In the genomic region with DNA sequence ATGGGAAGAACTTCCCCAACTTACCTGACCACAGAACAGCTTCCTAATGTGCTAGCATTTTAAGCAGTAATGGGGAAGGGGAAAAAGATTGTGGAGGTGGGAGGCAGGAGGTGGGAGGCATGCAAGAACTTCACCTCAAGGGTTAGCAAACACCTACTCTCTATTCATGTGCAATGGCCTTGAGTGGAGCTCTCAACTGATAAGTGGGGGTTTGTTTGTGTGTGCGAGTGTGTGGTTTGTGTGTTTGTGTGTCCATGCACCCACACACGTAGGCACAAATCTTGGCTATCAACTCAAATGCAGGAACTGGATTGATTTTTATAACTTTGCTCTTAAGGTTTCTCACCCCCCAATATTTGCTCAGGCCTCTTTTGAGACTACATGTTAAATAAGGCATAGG, we compare ENCODE assay signal across 1 cellular context.
TF ChIP-seq lines count a peak whose summit lies in the region.

No MANE protein-coding gene starts in this region.

TF ChIP-seq in H1, 55 proteins besides CTCF, POLR2A, EP300 and RAD21:
- TF ChIP-seq RNF2 (IDR thresholded peaks at IDR 0.05; ENCODE audit: borderline replicate concordance, low read depth, low read length, missing control alignments, poor library complexity, severe bottlenecking) (no peak), KDM1A (IDR thresholded peaks at IDR 0.05; ENCODE audit: borderline replicate concordance, low read length) (no peak), JUND (IDR thresholded peaks at IDR 0.05; ENCODE audit: low read length) (no peak), CHD2 (IDR thresholded peaks at IDR 0.05; ENCODE audit: low read length) (no peak), SUZ12 (IDR thresholded peaks at IDR 0.05; ENCODE audit: low read length) (no peak), ASH2L (IDR thresholded peaks at IDR 0.05; ENCODE audit: low read length) (no peak), CBX5 (IDR thresholded peaks at IDR 0.05; ENCODE audit: low read depth, low read length) (no peak), POLR2AphosphoS5 (IDR thresholded peaks at IDR 0.05; ENCODE audit: low read depth, low read length) (no peak), NANOG (IDR thresholded peaks at IDR 0.05; ENCODE audit: insufficient read depth, low read depth, low read length, poor library complexity, severe bottlenecking) (no peak), SAP30 (IDR thresholded peaks at IDR 0.05; ENCODE audit: insufficient read depth, insufficient replicate concordance, low read length) (no peak), NRF1 (IDR thresholded peaks at IDR 0.05; ENCODE audit: low read depth, low read length) (no peak), CEBPB (IDR thresholded peaks at IDR 0.05; ENCODE audit: low read depth, low read length) (no peak), JUN (IDR thresholded peaks at IDR 0.05; ENCODE audit: low read depth, low read length) (no peak)
- TF ChIP-seq, protein P1, sequence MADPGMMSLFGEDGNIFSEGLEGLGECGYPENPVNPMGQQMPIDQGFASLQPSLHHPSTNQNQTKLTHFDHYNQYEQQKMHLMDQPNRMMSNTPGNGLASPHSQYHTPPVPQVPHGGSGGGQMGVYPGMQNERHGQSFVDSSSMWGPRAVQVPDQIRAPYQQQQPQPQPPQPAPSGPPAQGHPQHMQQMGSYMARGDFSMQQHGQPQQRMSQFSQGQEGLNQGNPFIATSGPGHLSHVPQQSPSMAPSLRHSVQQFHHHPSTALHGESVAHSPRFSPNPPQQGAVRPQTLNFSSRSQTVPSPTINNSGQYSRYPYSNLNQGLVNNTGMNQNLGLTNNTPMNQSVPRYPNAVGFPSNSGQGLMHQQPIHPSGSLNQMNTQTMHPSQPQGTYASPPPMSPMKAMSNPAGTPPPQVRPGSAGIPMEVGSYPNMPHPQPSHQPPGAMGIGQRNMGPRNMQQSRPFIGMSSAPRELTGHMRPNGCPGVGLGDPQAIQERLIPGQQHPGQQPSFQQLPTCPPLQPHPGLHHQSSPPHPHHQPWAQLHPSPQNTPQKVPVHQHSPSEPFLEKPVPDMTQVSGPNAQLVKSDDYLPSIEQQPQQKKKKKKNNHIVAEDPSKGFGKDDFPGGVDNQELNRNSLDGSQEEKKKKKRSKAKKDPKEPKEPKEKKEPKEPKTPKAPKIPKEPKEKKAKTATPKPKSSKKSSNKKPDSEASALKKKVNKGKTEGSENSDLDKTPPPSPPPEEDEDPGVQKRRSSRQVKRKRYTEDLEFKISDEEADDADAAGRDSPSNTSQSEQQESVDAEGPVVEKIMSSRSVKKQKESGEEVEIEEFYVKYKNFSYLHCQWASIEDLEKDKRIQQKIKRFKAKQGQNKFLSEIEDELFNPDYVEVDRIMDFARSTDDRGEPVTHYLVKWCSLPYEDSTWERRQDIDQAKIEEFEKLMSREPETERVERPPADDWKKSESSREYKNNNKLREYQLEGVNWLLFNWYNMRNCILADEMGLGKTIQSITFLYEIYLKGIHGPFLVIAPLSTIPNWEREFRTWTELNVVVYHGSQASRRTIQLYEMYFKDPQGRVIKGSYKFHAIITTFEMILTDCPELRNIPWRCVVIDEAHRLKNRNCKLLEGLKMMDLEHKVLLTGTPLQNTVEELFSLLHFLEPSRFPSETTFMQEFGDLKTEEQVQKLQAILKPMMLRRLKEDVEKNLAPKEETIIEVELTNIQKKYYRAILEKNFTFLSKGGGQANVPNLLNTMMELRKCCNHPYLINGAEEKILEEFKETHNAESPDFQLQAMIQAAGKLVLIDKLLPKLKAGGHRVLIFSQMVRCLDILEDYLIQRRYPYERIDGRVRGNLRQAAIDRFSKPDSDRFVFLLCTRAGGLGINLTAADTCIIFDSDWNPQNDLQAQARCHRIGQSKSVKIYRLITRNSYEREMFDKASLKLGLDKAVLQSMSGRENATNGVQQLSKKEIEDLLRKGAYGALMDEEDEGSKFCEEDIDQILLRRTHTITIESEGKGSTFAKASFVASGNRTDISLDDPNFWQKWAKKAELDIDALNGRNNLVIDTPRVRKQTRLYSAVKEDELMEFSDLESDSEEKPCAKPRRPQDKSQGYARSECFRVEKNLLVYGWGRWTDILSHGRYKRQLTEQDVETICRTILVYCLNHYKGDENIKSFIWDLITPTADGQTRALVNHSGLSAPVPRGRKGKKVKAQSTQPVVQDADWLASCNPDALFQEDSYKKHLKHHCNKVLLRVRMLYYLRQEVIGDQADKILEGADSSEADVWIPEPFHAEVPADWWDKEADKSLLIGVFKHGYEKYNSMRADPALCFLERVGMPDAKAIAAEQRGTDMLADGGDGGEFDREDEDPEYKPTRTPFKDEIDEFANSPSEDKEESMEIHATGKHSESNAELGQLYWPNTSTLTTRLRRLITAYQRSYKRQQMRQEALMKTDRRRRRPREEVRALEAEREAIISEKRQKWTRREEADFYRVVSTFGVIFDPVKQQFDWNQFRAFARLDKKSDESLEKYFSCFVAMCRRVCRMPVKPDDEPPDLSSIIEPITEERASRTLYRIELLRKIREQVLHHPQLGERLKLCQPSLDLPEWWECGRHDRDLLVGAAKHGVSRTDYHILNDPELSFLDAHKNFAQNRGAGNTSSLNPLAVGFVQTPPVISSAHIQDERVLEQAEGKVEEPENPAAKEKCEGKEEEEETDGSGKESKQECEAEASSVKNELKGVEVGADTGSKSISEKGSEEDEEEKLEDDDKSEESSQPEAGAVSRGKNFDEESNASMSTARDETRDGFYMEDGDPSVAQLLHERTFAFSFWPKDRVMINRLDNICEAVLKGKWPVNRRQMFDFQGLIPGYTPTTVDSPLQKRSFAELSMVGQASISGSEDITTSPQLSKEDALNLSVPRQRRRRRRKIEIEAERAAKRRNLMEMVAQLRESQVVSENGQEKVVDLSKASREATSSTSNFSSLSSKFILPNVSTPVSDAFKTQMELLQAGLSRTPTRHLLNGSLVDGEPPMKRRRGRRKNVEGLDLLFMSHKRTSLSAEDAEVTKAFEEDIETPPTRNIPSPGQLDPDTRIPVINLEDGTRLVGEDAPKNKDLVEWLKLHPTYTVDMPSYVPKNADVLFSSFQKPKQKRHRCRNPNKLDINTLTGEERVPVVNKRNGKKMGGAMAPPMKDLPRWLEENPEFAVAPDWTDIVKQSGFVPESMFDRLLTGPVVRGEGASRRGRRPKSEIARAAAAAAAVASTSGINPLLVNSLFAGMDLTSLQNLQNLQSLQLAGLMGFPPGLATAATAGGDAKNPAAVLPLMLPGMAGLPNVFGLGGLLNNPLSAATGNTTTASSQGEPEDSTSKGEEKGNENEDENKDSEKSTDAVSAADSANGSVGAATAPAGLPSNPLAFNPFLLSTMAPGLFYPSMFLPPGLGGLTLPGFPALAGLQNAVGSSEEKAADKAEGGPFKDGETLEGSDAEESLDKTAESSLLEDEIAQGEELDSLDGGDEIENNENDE (IDR thresholded peaks at IDR 0.05; ENCODE audit: insufficient replicate concordance, low read length), result no peak
